1 cellular context compared by ENCODE assay signal in genomic region chr1:211605034-211605433, GRCh38.
TF ChIP-seq lines count a peak whose summit lies in the region.

No MANE protein-coding gene starts in this region.

TF ChIP-seq in K562, 482 proteins besides CTCF, POLR2A, EP300 and RAD21:
- TF ChIP-seq FOXP4 (CRISPR knock-in tag; IDR thresholded peaks at IDR 0.05; ENCODE audit: borderline replicate concordance) (no peak), KDM1A (IDR thresholded peaks at IDR 0.05) (0 out of 4 replicates have a peak, but pooled peaks of 1 of the 2 experiments have one; percentile 15), ZNF639 (CRISPR knock-in tag; conservative IDR thresholded peaks at IDR 0.05 in 1 of 2, IDR thresholded peaks at IDR 0.05 in 1 of 2) (0 out of 4 replicates have a peak, but pooled peaks of 1 of the 2 experiments have one; percentile 9), HMBOX1 (IDR thresholded peaks at IDR 0.05) (peak; percentile 89)
